ENCODE assay signal across 16 cellular contexts in the genomic region with DNA sequence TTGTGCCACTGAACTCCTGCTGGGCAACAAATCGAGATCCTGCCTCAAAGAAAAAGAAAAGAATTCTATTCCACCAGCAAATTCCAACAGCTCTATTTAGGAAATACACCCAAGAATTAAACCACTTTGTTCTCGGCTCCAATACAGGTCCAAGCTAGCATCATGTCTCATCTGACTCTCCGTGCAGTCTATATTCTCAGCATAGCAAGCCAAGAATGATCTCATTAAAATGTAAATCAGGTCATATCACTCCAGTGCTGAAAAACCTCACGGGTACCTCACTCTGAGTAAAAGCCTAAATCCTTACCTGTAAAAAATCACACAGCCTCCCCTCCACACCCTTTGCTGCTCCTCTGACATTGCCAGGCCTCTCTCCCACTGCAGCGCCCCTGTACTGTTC.
"Had no signal": no experiment of that assay in that cellular context is flagged by ENCODE, and none has a peak within 500 bp of the region (broad histone marks: within the 10 kb centered on the region; RNA-seq: fewer than 3 reads in every experiment).

No MANE protein-coding gene starts in this region.

- H3K9me3 ChIP-seq: gastroesophageal sphincter, left lung, pancreas, thyroid gland, uterus had no signal

- H3K4me1 ChIP-seq: uterus had no signal

- H3K4me3 ChIP-seq: coronary artery, gastroesophageal sphincter, left lung, pancreas, thyroid gland, uterus had no signal

- H3K36me3 ChIP-seq: gastroesophageal sphincter, left lung, pancreas, thyroid gland, uterus had no signal

- H3K27me3 ChIP-seq: gastroesophageal sphincter, left lung, pancreas, thyroid gland, uterus had no signal

- ATAC-seq: gastroesophageal sphincter; left lung; pancreas; stimulated activated memory B cell treated with anti-CD40 and anti-IgM and Interleukin-4, amounts not matched to agents 10 μg/mL and 1 μg/mL and 100 μg/mL, for 72 hours; T-cell had no signal

- H3K27ac ChIP-seq: coronary artery, gastroesophageal sphincter, left lung, pancreas, thyroid gland, uterus had no signal

- DNase-seq: activated CD4-positive, alpha-beta T cell treated with anti-CD3 and anti-CD28 coated beads for 1 hour; activated CD4-positive, alpha-beta T cell treated with anti-CD3 and anti-CD28 coated beads, Interleukin-2, amount 50 U/mL, for 4 hours; activated naive CD4-positive, alpha-beta T cell treated with anti-CD3 and anti-CD28 coated beads, Interleukin-2, amount 50 U/mL, for 16 hours; caudate nucleus; islet precursor cell; left lung; naive B cell; pancreas; stimulated activated CD4-positive, alpha-beta T cell treated with anti-CD3 and anti-CD28 coated beads, Interleukin-2, amount 100 ng/mL, for 48 hours; T-cell; T-helper 9 cell; thyroid gland; uterus had no signal
